ENCODE assay signal across 1 cellular context in the genomic region with DNA sequence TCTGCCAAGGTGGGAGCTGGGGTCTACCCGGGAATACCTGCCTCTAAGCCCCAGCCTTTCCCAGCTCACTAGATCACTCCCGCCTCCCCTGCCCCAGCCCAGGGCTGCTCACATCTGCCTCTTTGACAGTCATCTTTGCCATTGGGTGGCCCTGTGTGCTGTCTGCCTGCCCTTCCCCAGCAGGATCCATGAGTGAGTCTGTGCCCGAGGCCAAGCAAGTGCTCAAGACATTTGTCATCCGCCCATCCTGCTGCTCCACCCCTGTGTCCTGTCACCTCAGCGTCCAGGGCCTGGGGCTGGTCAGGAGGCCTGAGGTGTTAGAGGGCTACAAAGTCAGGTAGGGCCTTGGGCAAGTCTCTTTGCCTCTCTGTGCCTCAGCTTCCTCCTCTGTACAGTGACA.
TF ChIP-seq lines count a peak whose summit lies in the region.

No MANE protein-coding gene starts in this region.

TF ChIP-seq in IMR-90, 13 proteins besides CTCF, POLR2A, EP300 and RAD21 (continued from another document):
- no peak for TF ChIP-seq BHLHE40 (IDR thresholded peaks at IDR 0.05; ENCODE audit: low read depth, low read length)
- TF ChIP-seq, protein P1, sequence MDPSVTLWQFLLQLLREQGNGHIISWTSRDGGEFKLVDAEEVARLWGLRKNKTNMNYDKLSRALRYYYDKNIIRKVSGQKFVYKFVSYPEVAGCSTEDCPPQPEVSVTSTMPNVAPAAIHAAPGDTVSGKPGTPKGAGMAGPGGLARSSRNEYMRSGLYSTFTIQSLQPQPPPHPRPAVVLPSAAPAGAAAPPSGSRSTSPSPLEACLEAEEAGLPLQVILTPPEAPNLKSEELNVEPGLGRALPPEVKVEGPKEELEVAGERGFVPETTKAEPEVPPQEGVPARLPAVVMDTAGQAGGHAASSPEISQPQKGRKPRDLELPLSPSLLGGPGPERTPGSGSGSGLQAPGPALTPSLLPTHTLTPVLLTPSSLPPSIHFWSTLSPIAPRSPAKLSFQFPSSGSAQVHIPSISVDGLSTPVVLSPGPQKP (IDR thresholded peaks at IDR 0.05; ENCODE audit: borderline replicate concordance, low read depth, low read length): no peak
